39 cellular contexts compared by ENCODE assay signal in the genomic region with DNA sequence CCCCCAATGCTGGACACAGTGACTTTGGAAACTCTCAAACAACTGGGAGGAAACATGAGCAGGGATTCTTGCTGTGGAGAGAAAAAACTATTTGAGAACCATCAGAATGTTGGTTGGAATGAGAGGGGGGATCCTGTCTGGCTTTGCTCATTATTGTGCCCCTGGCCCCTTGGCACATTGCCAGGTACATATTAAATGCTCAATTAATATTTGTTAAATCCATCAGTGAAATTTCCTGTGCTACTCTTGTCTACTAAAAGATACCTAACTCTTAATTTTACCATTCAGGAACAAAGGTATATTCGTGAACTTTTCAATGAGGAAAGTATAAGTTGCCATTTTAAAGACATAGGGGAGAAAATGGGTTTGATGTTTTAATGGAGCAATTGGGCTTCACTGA.
"Had no signal": no experiment of that assay in that cellular context is flagged by ENCODE, and none has a peak within 500 bp of the region (broad histone marks: within the 10 kb centered on the region; RNA-seq: fewer than 3 reads in every experiment).

No MANE protein-coding gene starts in this region.

- H3K36me3 ChIP-seq: adrenal gland, ascending aorta, brain microvascular endothelial cell, breast epithelium, cardiac muscle cell had no signal

- DNase-seq: activated effector memory CD4-positive, alpha-beta T cell treated with anti-CD3 and anti-CD28 coated beads, Interleukin-2, amount 50 U/mL, for 16 hours; activated effector memory CD4-positive, alpha-beta T cell treated with Interleukin-2 at 50 U/mL for 16 hours; activated gamma-delta T cell; activated gamma-delta T cell treated with Interleukin-2 at 50 U/mL for 16 hours; activated naive CD4-positive, alpha-beta T cell; activated naive CD4-positive, alpha-beta T cell treated with anti-CD3 and anti-CD28 coated beads for 36 hours; activated naive CD4-positive, alpha-beta T cell treated with anti-CD3 and anti-CD28 coated beads, Interleukin-2, amount 10 ng/mL, durations not matched to agents 7 days and 5 days; activated naive CD4-positive, alpha-beta T cell treated with Interleukin-2 at 50 U/mL for 16 hours; activated naive CD8-positive, alpha-beta T cell treated with anti-CD3 and anti-CD28 coated beads for 36 hours; activated naive CD8-positive, alpha-beta T cell treated with anti-CD3 and anti-CD28 coated beads, Interleukin-2, amount 10 ng/mL, durations not matched to agents 7 days and 5 days; activated naive CD8-positive, alpha-beta T cell treated with anti-CD3 and anti-CD28 coated beads, Interleukin-2, amount 50 U/mL, for 24 hours; activated T-cell treated with anti-CD3 and anti-CD28 coated beads, Interleukin-2, amount 50 U/mL, for 1 hour; activated T-cell treated with anti-CD3 and anti-CD28 coated beads, Interleukin-2, amount 50 U/mL, for 24 hours; activated T-cell treated with anti-CD3 and anti-CD28 coated beads, Interleukin-2, amount 50 U/mL, for 4 hours; activated T-cell treated with anti-CD3 and anti-CD28 coated beads, Interleukin-2, amount 50 U/mL, for 48 hours; activated T-cell treated with anti-CD3 and anti-CD28 coated beads, Interleukin-2, amount 50 U/mL, for 72 hours; adrenal gland; amniotic stem cell; amygdala; anterior cingulate cortex; aorta; body of pancreas; brain microvascular endothelial cell; caudate nucleus; central memory CD4-positive, alpha-beta T cell; cerebellar nuclear complex had no signal

- H3K27ac Mint-ChIP-seq: activated naive CD4-positive, alpha-beta T cell treated with anti-CD3 and anti-CD28 coated beads for 36 hours; activated naive CD4-positive, alpha-beta T cell treated with anti-CD3 and anti-CD28 coated beads, Interleukin-2, amount 10 ng/mL, durations not matched to agents 7 days and 5 days; activated naive CD4-positive, alpha-beta T cell treated with anti-CD3 and anti-CD28 coated beads, Interleukin-2, amount 50 U/mL, for 24 hours; activated naive CD4-positive, alpha-beta T cell treated with anti-CD3 and anti-CD28 coated beads, Interleukin-2, amount 50 U/mL, for 72 hours; activated naive CD8-positive, alpha-beta T cell; activated naive CD8-positive, alpha-beta T cell treated with anti-CD3 and anti-CD28 coated beads for 36 hours; activated naive CD8-positive, alpha-beta T cell treated with anti-CD3 and anti-CD28 coated beads, Interleukin-2, amount 10 ng/mL, durations not matched to agents 7 days and 5 days; activated naive CD8-positive, alpha-beta T cell treated with anti-CD3 and anti-CD28 coated beads, Interleukin-2, amount 50 U/mL, for 24 hours; activated T-cell treated with anti-CD3 and anti-CD28 coated beads, Interleukin-2, amount 50 U/mL, for 24 hours; activated T-cell treated with anti-CD3 and anti-CD28 coated beads, Interleukin-2, amount 50 U/mL, for 72 hours; activated T-helper 1 cell treated with anti-CD3 and anti-CD28 coated beads, Interleukin-12 subunit alpha, Interleukin-12 subunit beta, Interleukin-2, Interleukin-4 antibody, amounts not matched to agents 30 ng/mL and 10 ng/mL and 1 ng/mL, durations not matched to agents 14 hours and 24 hours and 36 hours; activated T-helper 17 cell treated with anti-CD3 and anti-CD28 coated beads, Interleukin-2, amount 50 U/mL, for 72 hours; activated T-helper 2 cell treated with anti-CD3 and anti-CD28 coated beads, Interferon-gamma antibody, Interleukin-2, Interleukin-4, amounts not matched to agents 10 μg/mL and 5 μg/mL and 100 μg/mL, durations not matched to agents 14 hours and 24 hours and 36 hours; brain had no signal

- FAIRE-seq: astrocyte, bronchial epithelial cell had no signal

- H3K4me3 Mint-ChIP-seq: activated naive CD4-positive, alpha-beta T cell treated with anti-CD3 and anti-CD28 coated beads for 36 hours; activated naive CD4-positive, alpha-beta T cell treated with anti-CD3 and anti-CD28 coated beads, Interleukin-2, amount 10 ng/mL, durations not matched to agents 7 days and 5 days; activated naive CD4-positive, alpha-beta T cell treated with anti-CD3 and anti-CD28 coated beads, Interleukin-2, amount 50 U/mL, for 24 hours; activated naive CD8-positive, alpha-beta T cell; activated naive CD8-positive, alpha-beta T cell treated with anti-CD3 and anti-CD28 coated beads for 36 hours; activated naive CD8-positive, alpha-beta T cell treated with anti-CD3 and anti-CD28 coated beads, Interleukin-2, amount 10 ng/mL, durations not matched to agents 7 days and 5 days; activated naive CD8-positive, alpha-beta T cell treated with anti-CD3 and anti-CD28 coated beads, Interleukin-2, amount 50 U/mL, for 24 hours; activated T-cell treated with anti-CD3 and anti-CD28 coated beads, Interleukin-2, amount 50 U/mL, for 24 hours; activated T-cell treated with anti-CD3 and anti-CD28 coated beads, Interleukin-2, amount 50 U/mL, for 4 hours; activated T-cell treated with anti-CD3 and anti-CD28 coated beads, Interleukin-2, amount 50 U/mL, for 72 hours; activated T-helper 1 cell treated with anti-CD3 and anti-CD28 coated beads, Interleukin-12 subunit alpha, Interleukin-12 subunit beta, Interleukin-2, Interleukin-4 antibody, amounts not matched to agents 30 ng/mL and 10 ng/mL and 1 ng/mL, durations not matched to agents 14 hours and 24 hours and 36 hours; activated T-helper 17 cell treated with anti-CD3 and anti-CD28 coated beads, Interleukin-2, amount 50 U/mL, for 72 hours; brain; central memory CD8-positive, alpha-beta T cell had no signal

- H3K27me3 Mint-ChIP-seq: activated naive CD4-positive, alpha-beta T cell treated with anti-CD3 and anti-CD28 coated beads, Interleukin-2, amount 10 ng/mL, durations not matched to agents 7 days and 5 days; activated naive CD8-positive, alpha-beta T cell treated with anti-CD3 and anti-CD28 coated beads for 36 hours; activated naive CD8-positive, alpha-beta T cell treated with anti-CD3 and anti-CD28 coated beads, Interleukin-2, amount 10 ng/mL, durations not matched to agents 7 days and 5 days; activated T-cell treated with anti-CD3 and anti-CD28 coated beads, Interleukin-2, amount 50 U/mL, for 24 hours; activated T-helper 17 cell treated with anti-CD3 and anti-CD28 coated beads, Interleukin-2, amount 50 U/mL, for 72 hours; central memory CD8-positive, alpha-beta T cell had no signal

- H3K27ac ChIP-seq: adrenal gland, ascending aorta, body of pancreas, brain microvascular endothelial cell, breast epithelium, cardiac muscle cell had no signal

- H3K27me3 ChIP-seq: adrenal gland, ascending aorta, body of pancreas, brain microvascular endothelial cell, breast epithelium, cardiac muscle cell had no signal

- H3K36me3 Mint-ChIP-seq: activated naive CD4-positive, alpha-beta T cell treated with anti-CD3 and anti-CD28 coated beads, Interleukin-2, amount 10 ng/mL, durations not matched to agents 7 days and 5 days; activated naive CD4-positive, alpha-beta T cell treated with anti-CD3 and anti-CD28 coated beads, Interleukin-2, amount 50 U/mL, for 24 hours; activated naive CD4-positive, alpha-beta T cell treated with anti-CD3 and anti-CD28 coated beads, Interleukin-2, amount 50 U/mL, for 72 hours; activated naive CD8-positive, alpha-beta T cell; activated naive CD8-positive, alpha-beta T cell treated with anti-CD3 and anti-CD28 coated beads for 36 hours; activated naive CD8-positive, alpha-beta T cell treated with anti-CD3 and anti-CD28 coated beads, Interleukin-2, amount 10 ng/mL, durations not matched to agents 7 days and 5 days; brain had no signal

- H3K4me1 ChIP-seq: adrenal gland, ascending aorta, body of pancreas, breast epithelium had no signal

- ATAC-seq: activated naive CD4-positive, alpha-beta T cell treated with anti-CD3 and anti-CD28 coated beads, Interleukin-2, amount 50 U/mL, for 72 hours; activated naive CD8-positive, alpha-beta T cell treated with anti-CD3 and anti-CD28 coated beads, Interleukin-2, amount 50 U/mL, for 24 hours; activated T-cell treated with anti-CD3 and anti-CD28 coated beads, Interleukin-2, amount 50 U/mL, for 4 hours; activated T-cell treated with anti-CD3 and anti-CD28 coated beads, Interleukin-2, amount 50 U/mL, for 72 hours; activated T-helper 17 cell treated with anti-CD3 and anti-CD28 coated beads, Interleukin-2, amount 50 U/mL, for 72 hours; body of pancreas had no signal

- H3K9me3 ChIP-seq: adrenal gland, ascending aorta, body of pancreas had no signal

- H3K4me1 Mint-ChIP-seq: activated naive CD4-positive, alpha-beta T cell treated with anti-CD3 and anti-CD28 coated beads, Interleukin-2, amount 10 ng/mL, durations not matched to agents 7 days and 5 days; activated naive CD4-positive, alpha-beta T cell treated with anti-CD3 and anti-CD28 coated beads, Interleukin-2, amount 50 U/mL, for 24 hours; activated naive CD8-positive, alpha-beta T cell treated with anti-CD3 and anti-CD28 coated beads for 36 hours; activated naive CD8-positive, alpha-beta T cell treated with anti-CD3 and anti-CD28 coated beads, Interleukin-2, amount 10 ng/mL, durations not matched to agents 7 days and 5 days; activated naive CD8-positive, alpha-beta T cell treated with anti-CD3 and anti-CD28 coated beads, Interleukin-2, amount 50 U/mL, for 24 hours; activated T-helper 17 cell treated with anti-CD3 and anti-CD28 coated beads, Interleukin-2, amount 50 U/mL, for 72 hours; brain; central memory CD8-positive, alpha-beta T cell had no signal

- H3K4me3 ChIP-seq: adrenal gland, ascending aorta, body of pancreas, breast epithelium, cardiac muscle cell had no signal
